ENCODE assay signal across 22 cellular contexts in genomic region chr2:200444530-200444929, GRCh38.
"Had no signal": no experiment of that assay in that cellular context is flagged by ENCODE, and none has a peak within 500 bp of the region (broad histone marks: within the 10 kb centered on the region; RNA-seq: fewer than 3 reads in every experiment).

No MANE protein-coding gene starts in this region.

- H3K27ac Mint-ChIP-seq: activated CD4-positive, alpha-beta T cell treated with anti-CD3 and anti-CD28 coated beads for 36 hours; activated CD8-positive, alpha-beta T cell treated with anti-CD3 and anti-CD28 coated beads, Interleukin-2, amount 10 ng/mL, durations not matched to agents 7 days and 5 days; activated naive CD8-positive, alpha-beta T cell had no signal

- ATAC-seq: activated CD4-positive, alpha-beta T cell treated with anti-CD3 and anti-CD28 coated beads for 36 hours; activated CD8-positive, alpha-beta T cell treated with anti-CD3 and anti-CD28 coated beads, Interleukin-2, amount 10 ng/mL, durations not matched to agents 7 days and 5 days; esophagus mucosa; foreskin keratinocyte; left lung; pancreas; psoas muscle had no signal

- H3K4me1 ChIP-seq: colonic mucosa, foreskin keratinocyte, left lung, pancreas, psoas muscle, uterus had no signal

- H3K36me3 Mint-ChIP-seq: naive B cell had no signal

- H3K27me3 Mint-ChIP-seq: activated CD4-positive, alpha-beta T cell treated with anti-CD3 and anti-CD28 coated beads for 36 hours; activated naive CD8-positive, alpha-beta T cell; naive B cell had no signal

- H3K4me3 Mint-ChIP-seq: activated CD4-positive, alpha-beta T cell treated with anti-CD3 and anti-CD28 coated beads for 36 hours; activated CD8-positive, alpha-beta T cell treated with anti-CD3 and anti-CD28 coated beads, Interleukin-2, amount 10 ng/mL, durations not matched to agents 7 days and 5 days; activated naive CD8-positive, alpha-beta T cell; naive B cell had no signal

- H3K9me3 ChIP-seq: colonic mucosa, heart right ventricle, left lung, pancreas, psoas muscle, thoracic aorta, uterus had no signal

- H3K27ac ChIP-seq: colonic mucosa, foreskin keratinocyte, left lung, pancreas, psoas muscle, thoracic aorta had no signal

- H3K4me3 ChIP-seq: colonic mucosa, heart right ventricle, left lung, pancreas, psoas muscle, thoracic aorta, uterus had no signal

- H3K27me3 ChIP-seq: colonic mucosa, foreskin keratinocyte, heart right ventricle, left lung, pancreas, uterus had no signal

- DNase-seq: activated CD4-positive, alpha-beta T cell treated with anti-CD3 and anti-CD28 coated beads for 36 hours; activated CD4-positive, CD25-positive, alpha-beta regulatory T cell; activated CD8-positive, alpha-beta T cell treated with anti-CD3 and anti-CD28 coated beads, Interleukin-2, amount 10 ng/mL, durations not matched to agents 7 days and 5 days; activated effector memory CD4-positive, alpha-beta T cell treated with Interleukin-2 at 50 U/mL for 16 hours; activated naive CD4-positive, alpha-beta T cell treated with Interleukin-2 at 50 U/mL for 16 hours; activated T-cell treated with anti-CD3 and anti-CD28 coated beads for 4 hours; cerebellar nuclear complex; colonic mucosa; foreskin keratinocyte; heart right ventricle; left lung; naive B cell; pancreas; psoas muscle; stimulated activated CD4-positive, alpha-beta T cell treated with anti-CD3 and anti-CD28 coated beads, Interleukin-15, amount 100 ng/mL, for 24 hours; stimulated activated CD4-positive, alpha-beta T cell treated with anti-CD3 and anti-CD28 coated beads, Interleukin-2, amount 100 ng/mL, for 24 hours; stimulated activated naive CD4-positive, alpha-beta T cell treated with Interleukin-2 at 50 U/mL for 16 hours; trophoblast cell; uterus had no signal

- H3K36me3 ChIP-seq: colonic mucosa, pancreas, uterus had no signal
